17 cellular contexts compared by ENCODE assay signal in the genomic region with DNA sequence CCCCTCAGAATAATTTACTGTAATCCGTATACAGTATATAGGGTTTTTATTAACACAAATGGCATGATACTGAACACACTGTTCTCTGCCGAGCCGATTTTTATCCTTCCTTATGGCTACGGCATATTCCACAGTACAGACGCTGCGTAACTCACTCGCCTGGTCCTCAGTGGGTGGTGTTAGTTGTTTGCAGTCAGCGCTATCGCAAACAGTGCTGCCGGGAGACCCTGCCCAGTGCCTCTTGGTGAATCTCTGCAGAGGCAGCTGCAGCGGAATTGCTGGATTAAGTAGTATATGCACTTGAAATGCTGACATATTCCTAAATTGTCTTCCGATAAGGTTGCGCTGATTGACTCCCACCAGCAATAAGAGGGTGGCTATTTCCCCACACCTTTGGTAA.
DNase-seq lines count a peak whose midpoint lies in the region; ATAC-seq and TF ChIP-seq lines count a peak whose summit lies in the region.
"Had no signal": no experiment of that assay in that cellular context is flagged by ENCODE, and none has a peak within 500 bp of the region (broad histone marks: within the 10 kb centered on the region; RNA-seq: fewer than 3 reads in every experiment).

No MANE protein-coding gene starts in this region.

- H4K20me1 ChIP-seq in SK-N-SH (ENCODE audit: insufficient read depth): no peaks in the 10 kb centered on the region
- no peaks in the 10 kb centered on the region for H4K20me1 ChIP-seq in PC-3 (ENCODE audit: low read length)
- H4K20me1 ChIP-seq: BLaER1 treated with 17β-estradiol and CSF1 and Interleukin-3, amounts not matched to agents 10 nM and 100 nM had no signal

- H3K4me1 ChIP-seq in SK-N-SH (ENCODE audit: control insufficient read depth in 1 of 2, insufficient read depth in 2 of 2, low read depth in 1 of 2, low read length in 1 of 2): peaks cover 0 to 2% of the 10 kb centered on the region in 2 experiments; a peak in 1 of 4 replicates
- H3K4me1 ChIP-seq in PC-3 (ENCODE audit: insufficient read depth, low read length): no peaks in the 10 kb centered on the region
- H3K4me1 ChIP-seq: A549, HAP-1 had no signal

- no peak for TF ChIP-seq RAD21 in SK-N-SH (IDR thresholded peaks at IDR 0.05; ENCODE audit: low read length)

- H3K9ac ChIP-seq in SK-N-SH (no peak overlapping the region), PC-3 (ENCODE audit: low read length) (no peak overlapping the region)
- H3K9ac ChIP-seq: BLaER1 treated with 17β-estradiol and CSF1 and Interleukin-3, amounts not matched to agents 10 nM and 100 nM had no signal

- ATAC-seq in SK-N-SH treated with all-trans-retinoic acid at 6 μM for 48 hours (no peak), PC-3 (no peak), HG03432 (IDR thresholded peaks at IDR 0.05; ENCODE audit: unreplicated experiment) (no peak)
- ATAC-seq in activated CD4-positive, CD25-positive, alpha-beta regulatory T cell treated with anti-CD3 and anti-CD28 coated beads, Interleukin-2, amount 50 U/mL, for 24 hours: no peak
- ATAC-seq: A549; CD8-positive, alpha-beta T cell; K562; Right ventricle myocardium inferior had no signal

- no peaks in the 10 kb centered on the region for H3K9me3 ChIP-seq in SK-N-SH
- no peaks in the 10 kb centered on the region for H3K9me3 ChIP-seq in PC-3 (ENCODE audit: low read length)
- H3K9me3 ChIP-seq: A549; BLaER1 treated with 17β-estradiol and CSF1 and Interleukin-3, amounts not matched to agents 10 nM and 100 nM; HAP-1 had no signal

- intact Hi-C loops in PC-3 (cut with micrococcal nuclease): no loop called here

- H3K9me2 ChIP-seq in SK-N-SH (no peaks in the 10 kb centered on the region), PC-3 (replicated peaks; ENCODE audit: low read length) (no peaks in the 10 kb centered on the region)

- H3K27me3 ChIP-seq in SK-N-SH (ENCODE audit: insufficient read depth) (peaks cover 21% of the 10 kb centered on the region), PC-3 (ENCODE audit: low read length) (peaks cover 46% of the 10 kb centered on the region)

- H2AFZ ChIP-seq in SK-N-SH (ENCODE audit: low read depth) (no peak overlapping the region), PC-3 (ENCODE audit: low read length) (0 out of 2 replicates have a peak overlapping the region, but pooled peaks have one; percentile 2)

- H3K4me2 ChIP-seq in SK-N-SH (0 out of 2 replicates have a peak overlapping the region, but pooled peaks have one; percentile 33), PC-3 (ENCODE audit: low read length) (peak overlapping the region; percentile 20; the same call in 1 of the 2 replicates)
- H3K4me2 ChIP-seq: A549; BLaER1 treated with 17β-estradiol and CSF1 and Interleukin-3, amounts not matched to agents 10 nM and 100 nM had no signal

- H3F3A ChIP-seq in SK-N-SH (replicated peaks; ENCODE audit: insufficient read depth): no peaks in the 10 kb centered on the region
- no peaks in the 10 kb centered on the region for H3F3A ChIP-seq in PC-3 (ENCODE audit: low read length, unreplicated experiment)

- POLR2A ChIA-PET in SK-N-SH (lab: Yijun Ruan, JAX) (no interaction called here), PC-3 (lab: Charles Lee; ENCODE audit: unreplicated experiment) (no interaction called here)

- H3K27ac ChIP-seq in SK-N-SH (ENCODE audit: low read depth in 2 of 2, low read length in 1 of 2) (no peak overlapping the region), PC-3 (ENCODE audit: low read length) (no peak overlapping the region)
- H3K27ac ChIP-seq: A549; BLaER1 treated with 17β-estradiol and CSF1 and Interleukin-3, amounts not matched to agents 10 nM and 100 nM had no signal

- no peak for TF ChIP-seq CTCF in SK-N-SH (IDR thresholded peaks at IDR 0.05)
- TF ChIP-seq CTCF in PC-3 (conservative IDR thresholded peaks at IDR 0.05; ENCODE audit: low read depth, low read length): no peak

- no peaks in the 10 kb centered on the region for H3K36me3 ChIP-seq in SK-N-SH (replicated peaks in 1 of 2; ENCODE audit: control insufficient read depth in 1 of 2, insufficient read depth in 2 of 2, low read length in 1 of 2)
- no peaks in the 10 kb centered on the region for H3K36me3 ChIP-seq in PC-3 (ENCODE audit: low read depth, low read length)
- H3K36me3 ChIP-seq: BLaER1 treated with 17β-estradiol and CSF1 and Interleukin-3, amounts not matched to agents 10 nM and 100 nM; HAP-1 had no signal

- CTCF ChIA-PET in SK-N-SH (lab: Yijun Ruan, JAX) (interaction anchor here (0.7 to 2.0 kb wide), 5 partner anchors 79 to 461 kb away, joined by 3 to 5 read pairs (median 4); no protein-coding TSS in a partner anchor), PC-3 (lab: Charles Lee) (no interaction called here)

- 16% methylated on average over 13 of the region's 13 CpGs for WGBS in SK-N-SH (ENCODE audit: low lambda C conversion rate)

- no peaks in the 10 kb centered on the region for H3K79me2 ChIP-seq in SK-N-SH (ENCODE audit: insufficient read depth)
- H3K79me2 ChIP-seq in PC-3 (ENCODE audit: low read length): no peaks in the 10 kb centered on the region

- DNase-seq in SK-N-SH (no peak), NCI-H146 treated with DMSO at 0.1 percent for 48 hours (lab: John Stamatoyannopoulos, UW; ENCODE audit: unreplicated experiment) (peak; percentile 20), PC-3 (no peak), COR-L47 (lab: John Stamatoyannopoulos, UW) (no peak)
- DNase-seq: DMS79, NCI-H1105 treated with DMSO at 0.1 percent for 48 hours, NCI-H1930, NCI-H446 treated with DMSO at 0.1 percent for 48 hours had no signal

- H3K4me3 ChIP-seq in SK-N-SH (ENCODE audit: low read depth in 2 of 2, low read length in 1 of 2): no peak overlapping the region
- H3K4me3 ChIP-seq in PC-3 (ENCODE audit: low read length): no peak overlapping the region
- H3K4me3 ChIP-seq: A549; BLaER1 treated with 17β-estradiol and CSF1 and Interleukin-3, amounts not matched to agents 10 nM and 100 nM; HAP-1; K562 had no signal

- BruUV-seq in PC-3 (replicated peaks; lab: Mats Ljungman, UMichigan): no TSS peak

- no peak for TF ChIP-seq EP300 in SK-N-SH (IDR thresholded peaks at IDR 0.05; ENCODE audit: borderline replicate concordance in 1 of 2, low read depth in 1 of 2, low read length in 1 of 2)

TF ChIP-seq in SK-N-SH, 30 proteins besides CTCF, POLR2A, EP300 and RAD21:
- no peak for TF ChIP-seq CHD2 (IDR thresholded peaks at IDR 0.05; ENCODE audit: low read length, partially characterized antibody)
- TF ChIP-seq NRF1 (IDR thresholded peaks at IDR 0.05; ENCODE audit: low read depth, low read length): no peak
TF ChIP-seq in SK-N-SH: peak in this region for 0.

TF ChIP-seq in SK-N-SH treated with all-trans-retinoic acid at 6 μM for 48 hours, 23 proteins besides CTCF, POLR2A, EP300 and RAD21 (continues in another document):
- TF ChIP-seq ESRRG (CRISPR knock-in tag; IDR thresholded peaks at IDR 0.05): no peak
- no peak for TF ChIP-seq TOX (CRISPR knock-in tag; IDR thresholded peaks at IDR 0.05; ENCODE audit: borderline replicate concordance)
- no peak for TF ChIP-seq ARNTL (CRISPR knock-in tag; IDR thresholded peaks at IDR 0.05; ENCODE audit: borderline replicate concordance, low read depth)
- TF ChIP-seq PPARA (CRISPR knock-in tag; IDR thresholded peaks at IDR 0.05; ENCODE audit: borderline replicate concordance): no peak
- TF ChIP-seq GLIS3 (CRISPR knock-in tag; IDR thresholded peaks at IDR 0.05): no peak
- TF ChIP-seq ZFP3 (CRISPR knock-in tag; IDR thresholded peaks at IDR 0.05): no peak
- no peak for TF ChIP-seq CSDC2 (CRISPR knock-in tag; IDR thresholded peaks at IDR 0.05)
- TF ChIP-seq BACH2 (CRISPR knock-in tag; IDR thresholded peaks at IDR 0.05; ENCODE audit: borderline replicate concordance): no peak
- no peak for TF ChIP-seq ZNF565 (CRISPR knock-in tag; conservative IDR thresholded peaks at IDR 0.05; ENCODE audit: low read depth)
- no peak for TF ChIP-seq ZC3H10 (CRISPR knock-in tag; IDR thresholded peaks at IDR 0.05)
- TF ChIP-seq TSHZ2 (CRISPR knock-in tag; IDR thresholded peaks at IDR 0.05): no peak
- no peak for TF ChIP-seq RARB (CRISPR knock-in tag; IDR thresholded peaks at IDR 0.05)
- no peak for TF ChIP-seq ZNF70 (CRISPR knock-in tag; IDR thresholded peaks at IDR 0.05)
- no peak for TF ChIP-seq PATZ1 (CRISPR knock-in tag; IDR thresholded peaks at IDR 0.05; ENCODE audit: borderline replicate concordance)
